Comparison of ENCODE assay signal across 7 cellular contexts in the genomic region with DNA sequence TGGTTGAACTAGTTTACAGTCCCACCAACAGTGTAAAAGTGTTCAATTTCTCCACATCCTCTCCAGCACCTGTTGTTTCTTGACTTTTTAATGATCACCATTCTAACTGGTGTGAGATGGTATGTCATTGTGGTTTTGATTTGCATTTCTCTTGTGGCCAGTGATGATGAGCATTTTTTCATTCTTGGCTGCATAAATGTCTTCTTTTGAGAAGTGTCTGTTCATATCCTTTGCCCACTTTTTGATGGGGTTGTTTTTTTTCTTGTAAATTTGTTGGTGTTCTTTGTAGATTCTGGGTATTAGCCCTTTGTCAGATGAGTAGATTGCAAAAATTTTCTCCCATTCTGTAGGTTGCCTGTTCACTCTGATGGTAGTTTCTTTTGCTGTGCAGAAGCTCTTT. TPM values are rescaled to one million over a fixed set of nuclear protein-coding genes. Genes with fewer than 3 reads are reported as not detected.
"Had no signal": no experiment of that assay in that cellular context is flagged by ENCODE, and none has a peak within 500 bp of the region (broad histone marks: within the 10 kb centered on the region; RNA-seq: fewer than 3 reads in every experiment).

No MANE protein-coding gene starts in this region.

RNA-seq across cellular contexts. Expression of a gene that starts 41.5 kb away (rescaled TPM):
- total RNA-seq: GM23248, GM23338, H1, H4, H7, H9, HFFc6 had no signal
- polyA plus RNA-seq: GM23248, GM23338, H1 had no signal
